Comparison of ENCODE assay signal across 11 cellular contexts in genomic region chr1:170309389-170310013, GRCh38.
DNase-seq lines count a peak whose midpoint lies in the region; ATAC-seq, FAIRE-seq and TF ChIP-seq lines count a peak whose summit lies in the region.
"Had no signal": no experiment of that assay in that cellular context is flagged by ENCODE, and none has a peak within 500 bp of the region (broad histone marks: within the 10 kb centered on the region; RNA-seq: fewer than 3 reads in every experiment).

No MANE protein-coding gene starts in this region.

- no peak overlapping the region for H3K9ac ChIP-seq in kidney (ENCODE audit: low read length in 2 of 2)

- no peaks in the 10 kb centered on the region for H3K4me1 Mint-ChIP-seq in MCF 10A (ENCODE audit: insufficient read depth, unreplicated experiment)

- TF ChIP-seq POLR2A in uterus (IDR thresholded peaks at IDR 0.05), result no peak

- H3K4me3 ChIP-seq in uterus, result no peak overlapping the region
- no peak overlapping the region for H3K4me3 ChIP-seq in kidney (ENCODE audit: low read length in 2 of 2)
- H3K4me3 ChIP-seq: stomach had no signal

- BruUV-seq in MCF 10A (replicated peaks; lab: Mats Ljungman, UMichigan), result no TSS peak

- H3K4me3 Mint-ChIP-seq in MCF 10A (ENCODE audit: unreplicated experiment), result no peak overlapping the region

- H3K4me1 ChIP-seq in uterus (peaks cover 0 to 4% of the 10 kb centered on the region in 2 donors), kidney (ENCODE audit: control insufficient read depth in 1 of 2, insufficient read depth in 1 of 2, low read depth in 1 of 2, low read length in 2 of 2) (no peaks in the 10 kb centered on the region)
- H3K4me1 ChIP-seq: stomach had no signal

- no peaks in the 10 kb centered on the region for H3K27me3 ChIP-seq in uterus
- H3K27me3 ChIP-seq: stomach had no signal

- H3K36me3 ChIP-seq in uterus (no peaks in the 10 kb centered on the region), kidney (ENCODE audit: control insufficient read depth in 1 of 2, insufficient read depth in 2 of 2, low read length in 2 of 2) (no peaks in the 10 kb centered on the region)
- H3K36me3 ChIP-seq: stomach had no signal

- intact Hi-C loops in uterus (cut with DNase I; ENCODE audit: low total_unique reads), result no loop called here
- intact Hi-C loops in MCF 10A (cut with micrococcal nuclease), result no loop called here
- intact Hi-C loops in kidney (cut with DNase I), result no loop called here

- no peak for TF ChIP-seq CTCF in uterus (IDR thresholded peaks at IDR 0.05)
- TF ChIP-seq CTCF in MCF 10A (IDR thresholded peaks at IDR 0.05; ENCODE audit: unreplicated experiment), result no peak
- TF ChIP-seq CTCF in kidney (IDR thresholded peaks at IDR 0.05; ENCODE audit: borderline replicate concordance, extremely low read depth, insufficient read depth), result no peak

- FAIRE-seq in kidney (lab: Jason Lieb, UNC), result no peak

- CTCF ChIA-PET in MCF 10A (lab: Yijun Ruan, JAX), result no interaction called here

- DNase-seq in HT1080 (ENCODE audit: low read depth), result peak; percentile 85
- DNase-seq in brain pericyte (ENCODE audit: low read depth, low spot score), result peak; percentile 68
- peak; percentile 71 for DNase-seq in kidney tubule cell (ENCODE audit: low spot score)
- peak; percentile 13 to 30 for DNase-seq in uterus
- DNase-seq in MCF 10A (ENCODE audit: unreplicated experiment), result no peak
- DNase-seq in kidney, result no peak
- DNase-seq: activated T-cell treated with anti-CD3 and anti-CD28 coated beads, Interleukin-2, amount 50 U/mL, for 1 hour; KG1; stimulated activated CD4-positive, alpha-beta T cell treated with anti-CD3 and anti-CD28 coated beads, Interleukin-15, amount 100 ng/mL, for 24 hours; stomach had no signal

- no peaks in the 10 kb centered on the region for H3K36me3 Mint-ChIP-seq in MCF 10A (ENCODE audit: insufficient read depth, unreplicated experiment)

- POLR2A ChIA-PET in MCF 10A (lab: Yijun Ruan, JAX), result no interaction called here

- no peak overlapping the region for H3K27ac ChIP-seq in uterus
- H3K27ac ChIP-seq in kidney (ENCODE audit: low read depth in 2 of 2, low read length in 2 of 2), result no peak overlapping the region
- H3K27ac ChIP-seq: stomach had no signal

- H3K9me3 ChIP-seq in uterus (no peaks in the 10 kb centered on the region), kidney (ENCODE audit: control insufficient read depth in 1 of 2, low read length in 2 of 2) (no peaks in the 10 kb centered on the region)
- H3K9me3 ChIP-seq: stomach had no signal

- no peak overlapping the region for H3K27ac Mint-ChIP-seq in MCF 10A (ENCODE audit: low read depth, unreplicated experiment)

- no peaks in the 10 kb centered on the region for H3K9me3 Mint-ChIP-seq in MCF 10A (ENCODE audit: unreplicated experiment)

- no peak for ATAC-seq in GM21576 (IDR thresholded peaks at IDR 0.05; ENCODE audit: unreplicated experiment)

- no peaks in the 10 kb centered on the region for H3K27me3 Mint-ChIP-seq in MCF 10A (ENCODE audit: insufficient read depth, unreplicated experiment)

Comparison
In these comparisons a context has a peak if more than half of its experiments do, and no peak if none do; other contexts are left out.
1. DNase-seq: peak in HT1080 (single experiment), brain pericyte (single experiment), kidney tubule cell (single experiment) and uterus (2 of 2); none in MCF 10A (single experiment) and kidney (single experiment).